Comparison of ENCODE assay signal across 7 cellular contexts in the genomic region with DNA sequence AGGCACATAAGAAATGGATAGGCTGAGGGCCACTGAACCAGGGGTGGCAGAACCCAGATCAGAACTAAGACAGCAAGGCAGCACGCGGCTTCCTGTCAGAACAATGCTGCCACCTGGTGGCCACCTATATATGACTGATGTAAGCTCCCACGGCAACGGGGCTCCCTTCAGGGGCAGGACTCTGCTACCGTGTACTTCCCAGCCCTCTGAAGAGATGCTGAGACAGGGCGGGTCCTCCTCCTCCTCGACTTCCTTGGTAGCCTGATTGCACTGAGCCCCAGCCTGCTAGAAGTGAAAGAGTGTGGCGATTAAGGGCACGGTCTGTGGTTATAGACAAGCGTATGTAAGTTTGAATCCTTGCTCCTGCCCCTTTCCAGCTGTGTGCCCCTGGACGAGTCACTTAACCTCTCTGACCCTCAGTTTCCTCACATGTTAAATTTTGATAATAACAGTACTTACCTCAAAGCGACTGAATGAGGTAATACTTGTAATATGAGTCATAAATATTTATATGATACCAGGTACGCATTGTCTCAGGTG. TPM values are rescaled to one million over a fixed set of nuclear protein-coding genes. Genes with fewer than 3 reads are reported as not detected.
DNase-seq lines count a peak whose midpoint lies in the region; ATAC-seq lines count a peak whose summit lies in the region.

No MANE protein-coding gene starts in this region.

- ATAC-seq in GM18502 (IDR thresholded peaks at IDR 0.05; ENCODE audit: poor library complexity, unreplicated experiment) (peak; percentile 95), HG02870 (IDR thresholded peaks at IDR 0.05; ENCODE audit: unreplicated experiment) (peak; percentile 93), left ventricle myocardium superior (peak; percentile 89), sciatic nerve (peak; percentile 92)

- no peaks in the 10 kb centered on the region for H3K9me3 ChIP-seq in adipocyte (ENCODE audit: control insufficient read depth, low read length)

- H3K9ac ChIP-seq in adipocyte (ENCODE audit: low read length) = no peak overlapping the region

- H3K36me3 ChIP-seq in adipocyte (ENCODE audit: control insufficient read depth, insufficient read depth, low read length, severe bottlenecking) = no peaks in the 10 kb centered on the region

- H3K27me3 ChIP-seq in adipocyte (replicated peaks; ENCODE audit: control insufficient read depth, insufficient read depth, low read length) = no peaks in the 10 kb centered on the region

- DNase-seq in NCI-H146 treated with DMSO at 0.1 percent for 48 hours (lab: John Stamatoyannopoulos, UW; ENCODE audit: unreplicated experiment) = peak; percentile 40
- DNase-seq in T follicular helper cell (ENCODE audit: low read depth) = peak; percentile 86
- peak; percentile 97 for DNase-seq in adipocyte (ENCODE audit: low read depth)
- DNase-seq in left ventricle myocardium superior = peak; percentile 89
- peak; percentile 95 for DNase-seq in sciatic nerve (ENCODE audit: low spot score)

- intact Hi-C loops in left ventricle myocardium superior (cut with micrococcal nuclease) = no loop called here
- intact Hi-C loops in sciatic nerve (cut with DNase I) = no loop called here

- peaks cover 5% of the 10 kb centered on the region for H3K4me1 ChIP-seq in adipocyte (ENCODE audit: control insufficient read depth, insufficient read depth, low read length)

- H3K4me3 ChIP-seq in adipocyte (ENCODE audit: low read length) = no peak overlapping the region

RNA-seq across cellular contexts. Expression of a gene that starts 13.3 kb away (rescaled TPM):
- total RNA-seq in left ventricle myocardium superior (1,255 TPM), sciatic nerve (1,412 TPM)

RNA-seq across cellular contexts. Expression of a gene that starts 23.5 kb away (rescaled TPM):
- total RNA-seq in left ventricle myocardium superior (341 TPM), sciatic nerve (989 TPM)

Comparison
In these comparisons a context has a peak if more than half of its experiments do, and no peak if none do; other contexts are left out.
1. DNase-seq: peak in every context shown above with its lines; median percentile 97 in adipocyte; 95 in sciatic nerve; 89 in left ventricle myocardium superior; 86 in T follicular helper cell; 40 in NCI-H146 treated with DMSO at 0.1 percent for 48 hours.